Comparison of ENCODE assay signal across 12 cellular contexts in genomic region chr6:8888468-8888867, GRCh38.
DNase-seq lines count a peak whose midpoint lies in the region; ATAC-seq and TF ChIP-seq lines count a peak whose summit lies in the region.
"Had no signal": no experiment of that assay in that cellular context is flagged by ENCODE, and none has a peak within 500 bp of the region (broad histone marks: within the 10 kb centered on the region; RNA-seq: fewer than 3 reads in every experiment).

No MANE protein-coding gene starts in this region.

- DNase-seq in NOMO-1 treated with DMSO at 0.1 percent for 48 hours (lab: John Stamatoyannopoulos, UW; ENCODE audit: unreplicated experiment) = peak; percentile 43
- DNase-seq in NOMO-1 treated with dmso at 0.1 percent for 144 hours (lab: John Stamatoyannopoulos, UW; ENCODE audit: unreplicated experiment) = no peak
- peak; percentile 16 for DNase-seq in renal cortical epithelial cell (ENCODE audit: low read depth)
- DNase-seq in foreskin melanocyte = no peak
- DNase-seq in 8988T = no peak
- DNase-seq: heart left ventricle; stimulated activated naive CD8-positive, alpha-beta T cell treated with anti-CD3 and anti-CD28 coated beads, Interleukin-15, Interleukin-2, amounts not matched to agents 100 U/mL and 50 U/mL, for 24 hours had no signal

- TF ChIP-seq CTCF in LNCAP (IDR thresholded peaks at IDR 0.05) = peak; percentile 52
- peak; percentile 17 to 26 for TF ChIP-seq CTCF in brain (conservative IDR thresholded peaks at IDR 0.05)

- no peaks in the 10 kb centered on the region for H3K27me3 Mint-ChIP-seq in brain

- no peak overlapping the region for H3K27ac Mint-ChIP-seq in brain
- H3K27ac Mint-ChIP-seq: activated naive CD4-positive, alpha-beta T cell treated with anti-CD3 and anti-CD28 coated beads, Interleukin-2, amount 50 U/mL, for 72 hours; T-helper 1 cell treated with Interleukin-12 subunit alpha and Interleukin-12 subunit beta and Interleukin-4 antibody, amounts not matched to agents 30 μg/mL and 1 μg/mL, for 36 hours had no signal

- H3K4me3 Mint-ChIP-seq in brain = no peak overlapping the region
- H3K4me3 Mint-ChIP-seq: T-helper 1 cell treated with Interleukin-12 subunit alpha and Interleukin-12 subunit beta and Interleukin-4 antibody, amounts not matched to agents 30 μg/mL and 1 μg/mL, for 36 hours had no signal

- no peaks in the 10 kb centered on the region for H3K9me3 Mint-ChIP-seq in brain
- H3K9me3 Mint-ChIP-seq: T-helper 1 cell treated with Interleukin-12 subunit alpha and Interleukin-12 subunit beta and Interleukin-4 antibody, amounts not matched to agents 30 μg/mL and 1 μg/mL, for 36 hours had no signal

- no peak for ATAC-seq in HG03442 (IDR thresholded peaks at IDR 0.05; ENCODE audit: unreplicated experiment)
- ATAC-seq: activated naive CD4-positive, alpha-beta T cell treated with anti-CD3 and anti-CD28 coated beads, Interleukin-2, amount 50 U/mL, for 72 hours; heart left ventricle; stimulated activated naive CD8-positive, alpha-beta T cell treated with anti-CD3 and anti-CD28 coated beads, Interleukin-15, Interleukin-2, amounts not matched to agents 100 U/mL and 50 U/mL, for 24 hours had no signal

- no peaks in the 10 kb centered on the region for H3K36me3 Mint-ChIP-seq in brain
- H3K36me3 Mint-ChIP-seq: activated naive CD4-positive, alpha-beta T cell treated with anti-CD3 and anti-CD28 coated beads, Interleukin-2, amount 50 U/mL, for 72 hours had no signal

- no peaks in the 10 kb centered on the region for H3K4me1 Mint-ChIP-seq in brain

Comparison
In these comparisons a context has a peak if more than half of its experiments do, and no peak if none do; other contexts are left out.
1. DNase-seq: peak in NOMO-1 treated with DMSO at 0.1 percent for 48 hours (single experiment) and renal cortical epithelial cell (single experiment); none in NOMO-1 treated with dmso at 0.1 percent for 144 hours (single experiment), foreskin melanocyte (single experiment) and 8988T (single experiment).